Comparison of ENCODE assay signal across 8 cellular contexts in the genomic region with DNA sequence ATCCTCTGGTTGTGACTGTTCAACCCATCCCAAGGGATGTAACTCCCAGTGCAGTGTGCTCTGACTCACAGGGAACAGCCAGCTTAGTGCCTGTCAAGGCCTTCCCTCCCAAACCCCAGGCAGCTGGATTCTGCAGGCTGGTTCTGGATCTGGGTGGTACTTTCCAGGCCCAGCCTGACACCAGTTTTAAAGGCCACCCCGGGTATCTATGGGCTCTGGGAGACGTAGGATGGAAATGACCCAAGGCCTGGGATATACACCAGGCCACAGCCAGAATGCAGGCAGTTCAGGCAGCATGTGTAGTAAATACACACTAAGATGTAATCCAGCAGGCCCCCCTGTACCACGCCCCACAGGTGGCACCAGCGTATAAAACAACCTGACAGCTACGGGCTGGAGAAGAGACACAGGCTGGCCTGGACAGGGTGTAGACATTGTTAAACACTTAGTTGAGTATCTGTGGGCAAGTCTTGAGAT.
DNase-seq lines count a peak whose midpoint lies in the region; ATAC-seq and TF ChIP-seq lines count a peak whose summit lies in the region.

No MANE protein-coding gene starts in this region.

- no peaks in the 10 kb centered on the region for H3K9me3 Mint-ChIP-seq in activated T-helper 1 cell treated with anti-CD3 and anti-CD28 coated beads, Interleukin-12 subunit alpha, Interleukin-12 subunit beta, Interleukin-2, Interleukin-4 antibody, amounts not matched to agents 30 ng/mL and 10 ng/mL and 1 ng/mL, durations not matched to agents 14 hours and 24 hours and 36 hours
- H3K9me3 Mint-ChIP-seq in immature natural killer cell = no peaks in the 10 kb centered on the region

- peaks cover 44% of the 10 kb centered on the region for H3K4me1 Mint-ChIP-seq in activated T-helper 1 cell treated with anti-CD3 and anti-CD28 coated beads, Interleukin-12 subunit alpha, Interleukin-12 subunit beta, Interleukin-2, Interleukin-4 antibody, amounts not matched to agents 30 ng/mL and 10 ng/mL and 1 ng/mL, durations not matched to agents 14 hours and 24 hours and 36 hours (ENCODE audit: low read depth)
- peaks cover 45 to 48% of the 10 kb centered on the region in 2 donors for H3K4me1 Mint-ChIP-seq in immature natural killer cell

- H3K27ac ChIP-seq in DND-41 (ENCODE audit: low read length) (peak overlapping the region; percentile 74), urinary bladder (ENCODE audit: low read depth) (peak overlapping the region; percentile 87), right cardiac atrium (ENCODE audit: low read length) (no peak overlapping the region)

- 67% methylated on average over 5 of the region's 5 CpGs for WGBS in urinary bladder
- WGBS in right cardiac atrium = 88% methylated on average over 5 of the region's 5 CpGs

- DNase-seq in DND-41 = peak; percentile 9
- peak; percentile 35 for DNase-seq in HS-5 (ENCODE audit: low read depth)
- DNase-seq in activated T-helper 1 cell treated with anti-CD3 and anti-CD28 coated beads, Interleukin-12 subunit alpha, Interleukin-12 subunit beta, Interleukin-2, Interleukin-4 antibody, amounts not matched to agents 30 ng/mL and 10 ng/mL and 1 ng/mL, durations not matched to agents 14 hours and 24 hours and 36 hours (ENCODE audit: low spot score) = peak; percentile 6
- DNase-seq in immature natural killer cell = peak in 2 of 3 donors; percentile 3 to 6
- DNase-seq in right cardiac atrium = no peak
- no peak for DNase-seq in NCI-H526 treated with DMSO at 0.1 percent for 48 hours (lab: John Stamatoyannopoulos, UW)

- no peaks in the 10 kb centered on the region for H4K20me1 ChIP-seq in DND-41 (ENCODE audit: insufficient read depth, low read length)

- H3K27ac Mint-ChIP-seq in activated T-helper 1 cell treated with anti-CD3 and anti-CD28 coated beads, Interleukin-12 subunit alpha, Interleukin-12 subunit beta, Interleukin-2, Interleukin-4 antibody, amounts not matched to agents 30 ng/mL and 10 ng/mL and 1 ng/mL, durations not matched to agents 14 hours and 24 hours and 36 hours = peak overlapping the region; percentile 98
- peak overlapping the region; percentile 88 to 97 (median 94) for H3K27ac Mint-ChIP-seq in immature natural killer cell

- no peaks in the 10 kb centered on the region for H3K36me3 Mint-ChIP-seq in activated T-helper 1 cell treated with anti-CD3 and anti-CD28 coated beads, Interleukin-12 subunit alpha, Interleukin-12 subunit beta, Interleukin-2, Interleukin-4 antibody, amounts not matched to agents 30 ng/mL and 10 ng/mL and 1 ng/mL, durations not matched to agents 14 hours and 24 hours and 36 hours (ENCODE audit: low read depth)
- H3K36me3 Mint-ChIP-seq in immature natural killer cell = no peaks in the 10 kb centered on the region

- H3K27me3 Mint-ChIP-seq in activated T-helper 1 cell treated with anti-CD3 and anti-CD28 coated beads, Interleukin-12 subunit alpha, Interleukin-12 subunit beta, Interleukin-2, Interleukin-4 antibody, amounts not matched to agents 30 ng/mL and 10 ng/mL and 1 ng/mL, durations not matched to agents 14 hours and 24 hours and 36 hours (ENCODE audit: insufficient read depth) = peaks cover 2% of the 10 kb centered on the region
- H3K27me3 Mint-ChIP-seq in immature natural killer cell (ENCODE audit: low read depth in 3 of 3) = peaks cover 0 to 4% (median 1%) of the 10 kb centered on the region in 3 donors

- H3K27me3 ChIP-seq in DND-41 (ENCODE audit: insufficient read depth, low read length, poor library complexity) (no peaks in the 10 kb centered on the region), right cardiac atrium (ENCODE audit: control insufficient read depth, insufficient read depth) (no peaks in the 10 kb centered on the region)

- H3K4me3 Mint-ChIP-seq in activated T-helper 1 cell treated with anti-CD3 and anti-CD28 coated beads, Interleukin-12 subunit alpha, Interleukin-12 subunit beta, Interleukin-2, Interleukin-4 antibody, amounts not matched to agents 30 ng/mL and 10 ng/mL and 1 ng/mL, durations not matched to agents 14 hours and 24 hours and 36 hours = peak overlapping the region; percentile 34
- H3K4me3 Mint-ChIP-seq in immature natural killer cell = peak overlapping the region; percentile 78 to 92 (median 86)

- H3K4me1 ChIP-seq in DND-41 (ENCODE audit: insufficient read depth, low read length) = peaks cover 26% of the 10 kb centered on the region
- peaks cover 2% of the 10 kb centered on the region for H3K4me1 ChIP-seq in urinary bladder (ENCODE audit: insufficient read depth)
- no peaks in the 10 kb centered on the region for H3K4me1 ChIP-seq in right cardiac atrium (ENCODE audit: control insufficient read depth, insufficient read depth, low read length)

- no peaks in the 10 kb centered on the region for H3K36me3 ChIP-seq in DND-41 (ENCODE audit: insufficient read depth, low read length)
- no peaks in the 10 kb centered on the region for H3K36me3 ChIP-seq in urinary bladder (ENCODE audit: insufficient read depth)

- peak overlapping the region in 1 of 2 experiments; percentile 13; a peak in 1 of 4 replicates for H3K4me3 ChIP-seq in DND-41 (ENCODE audit: low read depth in 1 of 2, low read length in 2 of 2)
- H3K4me3 ChIP-seq in urinary bladder (ENCODE audit: low read depth, low read length) = no peak overlapping the region
- H3K4me3 ChIP-seq in right cardiac atrium (ENCODE audit: low read length) = no peak overlapping the region

- H3K9ac ChIP-seq in DND-41 (ENCODE audit: low read depth, low read length) = peak overlapping the region; percentile 10; the same call in 1 of the 2 replicates

- H3K4me2 ChIP-seq in DND-41 (ENCODE audit: insufficient read depth, low read length) = peak overlapping the region; percentile 64

- ATAC-seq in DND-41 (ENCODE audit: insufficient read depth, low read depth) = peak; percentile 16; the same call in 2 of the 3 replicates
- peak; percentile 51 for ATAC-seq in GM21528 (IDR thresholded peaks at IDR 0.05; ENCODE audit: low FRiP score, unreplicated experiment)
- no peak for ATAC-seq in right cardiac atrium

- peak; percentile 18 for TF ChIP-seq CTCF in DND-41 (IDR thresholded peaks at IDR 0.05; ENCODE audit: borderline replicate concordance, extremely low read depth, low read length, poor library complexity, severe bottlenecking)

- H3K9me3 ChIP-seq in DND-41 (ENCODE audit: insufficient read depth, low read length, severe bottlenecking) (no peaks in the 10 kb centered on the region), right cardiac atrium (ENCODE audit: control insufficient read depth, low read length) (no peaks in the 10 kb centered on the region)

- H3K79me2 ChIP-seq in DND-41 (ENCODE audit: insufficient read depth, low read length) = no peaks in the 10 kb centered on the region

- intact Hi-C loops in activated T-helper 1 cell treated with anti-CD3 and anti-CD28 coated beads, Interleukin-12 subunit alpha, Interleukin-12 subunit beta, Interleukin-2, Interleukin-4 antibody, amounts not matched to agents 30 ng/mL and 10 ng/mL and 1 ng/mL, durations not matched to agents 14 hours and 24 hours and 36 hours (cut with micrococcal nuclease) = loop anchor here (1.0 to 5.0 kb wide), 3 partner anchors 35 to 105 kb away; a partner anchor contains a TSS
- intact Hi-C loops in right cardiac atrium (cut with DNase I) = no loop called here

- 0 out of 2 replicates have a peak overlapping the region, but pooled peaks have one; percentile 41 for H2AFZ ChIP-seq in DND-41 (ENCODE audit: low read depth, low read length)

Comparison
In these comparisons a context has a peak if more than half of its experiments do, and no peak if none do; other contexts are left out.
1. ATAC-seq: peak in DND-41 (single experiment) and GM21528 (single experiment); none in right cardiac atrium (0 of 2).
2. DNase-seq: peak in DND-41 (single experiment), HS-5 (single experiment), activated T-helper 1 cell treated with anti-CD3 and anti-CD28 coated beads, Interleukin-12 subunit alpha, Interleukin-12 subunit beta, Interleukin-2, Interleukin-4 antibody, amounts not matched to agents 30 ng/mL and 10 ng/mL and 1 ng/mL, durations not matched to agents 14 hours and 24 hours and 36 hours (single experiment) and immature natural killer cell (2 of 3); none in right cardiac atrium (0 of 3) and NCI-H526 treated with DMSO at 0.1 percent for 48 hours (single experiment).